10 cellular contexts compared by ENCODE assay signal in the genomic region with DNA sequence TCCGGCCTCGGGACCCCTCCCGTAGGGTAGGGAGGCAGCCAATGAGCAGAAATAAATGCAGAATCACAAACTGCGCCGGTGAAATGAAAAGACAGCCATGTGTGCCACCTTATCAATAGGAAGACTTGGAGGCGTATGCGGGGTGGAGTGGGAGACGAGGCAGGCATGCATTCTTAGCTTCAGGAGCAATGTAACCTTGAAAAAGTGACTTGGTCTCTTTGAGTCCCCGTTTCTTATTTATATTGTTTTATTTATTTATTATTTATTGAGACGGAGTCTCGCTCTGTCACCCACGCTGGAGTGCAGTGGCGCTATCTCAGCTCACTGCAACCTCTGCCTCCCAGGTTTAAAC. TPM values are rescaled to one million over a fixed set of nuclear protein-coding genes. Genes with fewer than 3 reads are reported as not detected.
DNase-seq lines count a peak whose midpoint lies in the region; ATAC-seq, FAIRE-seq and TF ChIP-seq lines count a peak whose summit lies in the region.
"Had no signal": no experiment of that assay in that cellular context is flagged by ENCODE, and none has a peak within 500 bp of the region (broad histone marks: within the 10 kb centered on the region; RNA-seq: fewer than 3 reads in every experiment).

No MANE protein-coding gene starts in this region.

- H4K20me1 ChIP-seq in keratinocyte (ENCODE audit: control insufficient read depth, extremely low read depth, insufficient read depth, low read length) = no peaks in the 10 kb centered on the region

- H3K36me3 ChIP-seq in keratinocyte (ENCODE audit: control insufficient read depth in 2 of 2, extremely low read depth in 1 of 2, insufficient read depth in 2 of 2, low read length in 2 of 2) = no peaks in the 10 kb centered on the region
- H3K36me3 ChIP-seq: uterus had no signal

- FAIRE-seq in keratinocyte (lab: Jason Lieb, UNC) = no peak
- FAIRE-seq: small intestine had no signal

- H3K4me2 ChIP-seq in keratinocyte (ENCODE audit: control insufficient read depth, extremely low read depth, insufficient read depth, low read depth, low read length) = peak overlapping the region; percentile 71

- H3K4me1 Mint-ChIP-seq in activated CD8-positive, alpha-beta memory T cell treated with anti-CD3 and anti-CD28 coated beads, Interleukin-2, amount 10 ng/mL, durations not matched to agents 7 days and 5 days = peaks cover 23% of the 10 kb centered on the region

- H3K27me3 ChIP-seq in keratinocyte (ENCODE audit: control insufficient read depth, extremely low read depth, insufficient read depth, low read length) = peaks cover 1% of the 10 kb centered on the region
- H3K27me3 ChIP-seq: uterus had no signal

- no peaks in the 10 kb centered on the region for H3K79me2 ChIP-seq in keratinocyte (ENCODE audit: control insufficient read depth, insufficient read depth, low read length)

- peaks cover 5% of the 10 kb centered on the region for H3K27me3 Mint-ChIP-seq in activated CD8-positive, alpha-beta memory T cell treated with anti-CD3 and anti-CD28 coated beads, Interleukin-2, amount 10 ng/mL, durations not matched to agents 7 days and 5 days

- H3K27ac ChIP-seq in VCaP (no peak overlapping the region), keratinocyte (ENCODE audit: control insufficient read depth, insufficient read depth, low read length) (no peak overlapping the region), substantia nigra (ENCODE audit: low read depth, low read length, poor library complexity, severe bottlenecking) (peak overlapping the region; percentile 63)

- no peak overlapping the region for H3K4me3 ChIP-seq in keratinocyte (ENCODE audit: control insufficient read depth in 2 of 3, extremely low read depth in 1 of 3, insufficient read depth in 2 of 3, low read depth in 1 of 3, low read length in 3 of 3)

- peak overlapping the region; percentile 64 for H3K4me3 Mint-ChIP-seq in activated CD8-positive, alpha-beta memory T cell treated with anti-CD3 and anti-CD28 coated beads, Interleukin-2, amount 10 ng/mL, durations not matched to agents 7 days and 5 days

- H3K9me3 Mint-ChIP-seq in activated CD8-positive, alpha-beta memory T cell treated with anti-CD3 and anti-CD28 coated beads, Interleukin-2, amount 10 ng/mL, durations not matched to agents 7 days and 5 days (ENCODE audit: low read depth) = peaks cover 7% of the 10 kb centered on the region

- peaks cover 10% of the 10 kb centered on the region for H3K36me3 Mint-ChIP-seq in activated CD8-positive, alpha-beta memory T cell treated with anti-CD3 and anti-CD28 coated beads, Interleukin-2, amount 10 ng/mL, durations not matched to agents 7 days and 5 days

- ATAC-seq in activated CD8-positive, alpha-beta memory T cell treated with anti-CD3 and anti-CD28 coated beads, Interleukin-2, amount 10 ng/mL, durations not matched to agents 7 days and 5 days = no peak

- dilution Hi-C loops in keratinocyte (cut with MboI; ENCODE audit: extremely low pct_ligation_motif_present, low sequenced_read_pairs) = no loop called here

- H3K9me1 ChIP-seq in keratinocyte (ENCODE audit: control insufficient read depth, extremely low read depth, insufficient read depth, low read length) = no peaks in the 10 kb centered on the region

- no peak overlapping the region for H2AFZ ChIP-seq in keratinocyte (ENCODE audit: control insufficient read depth, low read length)

- no peaks in the 10 kb centered on the region for H3K9me3 ChIP-seq in keratinocyte (ENCODE audit: control insufficient read depth, low read depth, low read length)
- H3K9me3 ChIP-seq: uterus had no signal

- CTCF ChIA-PET in activated CD8-positive, alpha-beta memory T cell treated with anti-CD3 and anti-CD28 coated beads, Interleukin-2, amount 10 ng/mL, durations not matched to agents 7 days and 5 days (lab: Charles Lee) = interaction anchor here (0.6 to 3.6 kb wide), 73 partner anchors 10 to 831 kb away, joined by 3 to 76 read pairs (median 5); partner anchors contain the start of genes FIZ1, HSPBP1, ISOC2 and KMT5C

- H3K9ac ChIP-seq in keratinocyte (ENCODE audit: control insufficient read depth, extremely low read depth, insufficient read depth, low read length) = no peak overlapping the region

- TF ChIP-seq CTCF in VCaP (conservative IDR thresholded peaks at IDR 0.05) (peak; percentile 28), keratinocyte (optimal IDR thresholded peaks at IDR 0.05 in 1 of 3, IDR thresholded peaks at IDR 0.05 in 1 of 3, conservative IDR thresholded peaks at IDR 0.05 in 1 of 3; ENCODE audit: extremely low read depth in 1 of 3, insufficient read depth in 2 of 3, low read length in 3 of 3) (no peak)

- no peak for DNase-seq in activated CD8-positive, alpha-beta memory T cell treated with anti-CD3 and anti-CD28 coated beads, Interleukin-2, amount 10 ng/mL, durations not matched to agents 7 days and 5 days
- DNase-seq in activated CD8-positive, alpha-beta memory T cell treated with anti-CD3 and anti-CD28 coated beads for 24 hours = no peak
- DNase-seq in keratinocyte (ENCODE audit: low read depth, low spot score) = no peak
- no peak for DNase-seq in substantia nigra (lab: John Stamatoyannopoulos, UW)
- DNase-seq in hippocampal formation (lab: John Stamatoyannopoulos, UW) = no peak
- no peak for DNase-seq in NCI-H1694 treated with DMSO at 0.1 percent for 48 hours (lab: John Stamatoyannopoulos, UW)
- DNase-seq in NCI-H774 (lab: John Stamatoyannopoulos, UW) = no peak

- H3K27ac Mint-ChIP-seq in activated CD8-positive, alpha-beta memory T cell treated with anti-CD3 and anti-CD28 coated beads, Interleukin-2, amount 10 ng/mL, durations not matched to agents 7 days and 5 days = no peak overlapping the region

- no peaks in the 10 kb centered on the region for H3K4me1 ChIP-seq in keratinocyte (ENCODE audit: control insufficient read depth, extremely low read depth, insufficient read depth, low read length)

RNA-seq across cellular contexts. Expression of gene SSC5D, which starts 16.0 kb away (rescaled TPM):
- under 1 TPM; 0.68 to 0.79 TPM for total RNA-seq in activated CD8-positive, alpha-beta memory T cell treated with anti-CD3 and anti-CD28 coated beads, Interleukin-2, amount 10 ng/mL, durations not matched to agents 7 days and 5 days
- not detected in 3 replicates for polyA plus RNA-seq in keratinocyte
- not detected for polyA plus RNA-seq in keratinocyte (2011; ENCODE audit: low read depth)
- polyA plus RNA-seq in keratinocyte (2011; cell fraction: cytosol; rRNA removed) = 0.01 TPM in 1 of 2 replicates, not detected in the other
- 0.09 and 0.10 TPM in 2 replicates for polyA plus RNA-seq in keratinocyte (2011; cell fraction: nucleus; rRNA removed)
- polyA plus RNA-seq in keratinocyte (2012; ENCODE audit: low replicate concordance) = 0.03 TPM in 1 of 2 replicates, not detected in the other
- polyA minus RNA-seq in keratinocyte = not detected in 3 replicates
- not detected for polyA minus RNA-seq in keratinocyte (2011; cell fraction: cytosol; rRNA and poly(A)+ RNA removed)
- polyA minus RNA-seq in keratinocyte (2011; cell fraction: nucleus; rRNA and poly(A)+ RNA removed) = not detected in 2 replicates

RNA-seq across cellular contexts. Expression of gene NAT14, which starts 19.2 kb away (rescaled TPM):
- 10 to 100 TPM; 14.6 to 23.2 TPM for total RNA-seq in activated CD8-positive, alpha-beta memory T cell treated with anti-CD3 and anti-CD28 coated beads, Interleukin-2, amount 10 ng/mL, durations not matched to agents 7 days and 5 days
- 11.0 to 12.5 TPM (median 11.9 TPM) in 3 replicates for polyA plus RNA-seq in keratinocyte
- 0.66 TPM for polyA plus RNA-seq in keratinocyte (2011; ENCODE audit: low read depth)
- polyA plus RNA-seq in keratinocyte (2011; cell fraction: cytosol; rRNA removed) = 7.2 and 15.0 TPM in 2 replicates
- 21.8 and 24.6 TPM in 2 replicates for polyA plus RNA-seq in keratinocyte (2011; cell fraction: nucleus; rRNA removed)
- polyA plus RNA-seq in keratinocyte (2012; ENCODE audit: low replicate concordance) = 6.8 and 20.9 TPM in 2 replicates
- 2.2 to 14.3 TPM (median 2.7 TPM) in 3 replicates for polyA minus RNA-seq in keratinocyte
- 6.7 TPM for polyA minus RNA-seq in keratinocyte (2011; cell fraction: cytosol; rRNA and poly(A)+ RNA removed)
- polyA minus RNA-seq in keratinocyte (2011; cell fraction: nucleus; rRNA and poly(A)+ RNA removed) = 2.6 and 3.3 TPM in 2 replicates

RNA-seq across cellular contexts. Expression of gene ZNF628, which starts 27.8 kb away (rescaled TPM):
- total RNA-seq in activated CD8-positive, alpha-beta memory T cell treated with anti-CD3 and anti-CD28 coated beads, Interleukin-2, amount 10 ng/mL, durations not matched to agents 7 days and 5 days = 1 to 10 TPM; 8.8 to 8.9 TPM
- 0.22 to 1.5 TPM (median 0.39 TPM) in 3 replicates for polyA plus RNA-seq in keratinocyte
- 0.72 TPM for polyA plus RNA-seq in keratinocyte (2011; ENCODE audit: low read depth)
- polyA plus RNA-seq in keratinocyte (2011; cell fraction: cytosol; rRNA removed) = 0.29 and 1.6 TPM in 2 replicates
- 1.5 and 2.0 TPM in 2 replicates for polyA plus RNA-seq in keratinocyte (2011; cell fraction: nucleus; rRNA removed)
- 1.9 and 5.8 TPM in 2 replicates for polyA plus RNA-seq in keratinocyte (2012; ENCODE audit: low replicate concordance)
- polyA minus RNA-seq in keratinocyte = 0.19 to 1.6 TPM (median 0.23 TPM) in 3 replicates
- polyA minus RNA-seq in keratinocyte (2011; cell fraction: cytosol; rRNA and poly(A)+ RNA removed) = 7.1 TPM
- 3.0 and 3.1 TPM in 2 replicates for polyA minus RNA-seq in keratinocyte (2011; cell fraction: nucleus; rRNA and poly(A)+ RNA removed)

RNA-seq across cellular contexts. Expression of gene SBK2, which starts 32.7 kb away (rescaled TPM):
- total RNA-seq in activated CD8-positive, alpha-beta memory T cell treated with anti-CD3 and anti-CD28 coated beads, Interleukin-2, amount 10 ng/mL, durations not matched to agents 7 days and 5 days = not detected
- polyA plus RNA-seq in keratinocyte = not detected in 3 replicates
- not detected for polyA plus RNA-seq in keratinocyte (2011; ENCODE audit: low read depth)
- not detected in 2 replicates for polyA plus RNA-seq in keratinocyte (2011; cell fraction: cytosol; rRNA removed)
- not detected in 2 replicates for polyA plus RNA-seq in keratinocyte (2011; cell fraction: nucleus; rRNA removed)
- polyA plus RNA-seq in keratinocyte (2012; ENCODE audit: low replicate concordance) = not detected in 2 replicates
- not detected in 3 replicates for polyA minus RNA-seq in keratinocyte
- polyA minus RNA-seq in keratinocyte (2011; cell fraction: cytosol; rRNA and poly(A)+ RNA removed) = not detected
- polyA minus RNA-seq in keratinocyte (2011; cell fraction: nucleus; rRNA and poly(A)+ RNA removed) = not detected in 2 replicates
- total RNA-seq: uterus had no signal
- polyA plus RNA-seq: small intestine had no signal

RNA-seq across cellular contexts. Expression of gene C19orf85, which starts 39.7 kb away (rescaled TPM):
- total RNA-seq in activated CD8-positive, alpha-beta memory T cell treated with anti-CD3 and anti-CD28 coated beads, Interleukin-2, amount 10 ng/mL, durations not matched to agents 7 days and 5 days = not detected
- not detected in 3 replicates for polyA plus RNA-seq in keratinocyte
- polyA plus RNA-seq in keratinocyte (2011; ENCODE audit: low read depth) = not detected
- not detected in 2 replicates for polyA plus RNA-seq in keratinocyte (2011; cell fraction: cytosol; rRNA removed)
- polyA plus RNA-seq in keratinocyte (2011; cell fraction: nucleus; rRNA removed) = 0.11 TPM in 1 of 2 replicates, not detected in the other
- polyA plus RNA-seq in keratinocyte (2012; ENCODE audit: low replicate concordance) = not detected in 2 replicates
- polyA minus RNA-seq in keratinocyte = not detected in 3 replicates
- polyA minus RNA-seq in keratinocyte (2011; cell fraction: cytosol; rRNA and poly(A)+ RNA removed) = not detected
- polyA minus RNA-seq in keratinocyte (2011; cell fraction: nucleus; rRNA and poly(A)+ RNA removed) = not detected in 2 replicates
- total RNA-seq: uterus had no signal
- polyA plus RNA-seq: small intestine had no signal
